In the genomic region with DNA sequence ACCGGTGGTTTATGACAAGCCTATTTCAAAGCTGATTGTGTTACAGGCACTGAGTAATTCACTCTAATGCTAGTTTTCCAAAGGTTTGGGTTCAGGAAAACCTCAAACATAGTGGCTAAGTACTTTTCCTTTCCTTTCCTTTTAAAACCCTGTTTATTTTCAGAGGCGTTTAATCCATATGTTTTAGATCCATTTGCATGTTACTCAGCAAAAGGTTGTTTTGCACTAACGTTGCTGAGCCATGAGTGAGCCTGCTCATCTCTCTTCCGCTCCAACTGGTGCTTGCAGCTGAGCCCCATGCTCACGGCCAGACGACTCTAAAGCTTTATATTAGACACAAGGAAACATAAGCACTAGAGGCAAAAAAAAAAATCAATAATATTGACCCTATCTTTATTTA, we compare ENCODE assay signal across 1 cellular context.
A peak's percentile ranks its signal among the peaks of the same experiment; 100 is the strongest.
TF ChIP-seq lines count a peak whose summit lies in the region.

No MANE protein-coding gene starts in this region.

TF ChIP-seq in IMR-90, 13 proteins besides CTCF, POLR2A, EP300 and RAD21 (continued from another document):
- TF ChIP-seq MAFK (IDR thresholded peaks at IDR 0.05; ENCODE audit: low read depth, low read length), result peak; percentile 23; the same call in 1 of the 2 replicates
